ENCODE assay signal across 8 cellular contexts in the genomic region with DNA sequence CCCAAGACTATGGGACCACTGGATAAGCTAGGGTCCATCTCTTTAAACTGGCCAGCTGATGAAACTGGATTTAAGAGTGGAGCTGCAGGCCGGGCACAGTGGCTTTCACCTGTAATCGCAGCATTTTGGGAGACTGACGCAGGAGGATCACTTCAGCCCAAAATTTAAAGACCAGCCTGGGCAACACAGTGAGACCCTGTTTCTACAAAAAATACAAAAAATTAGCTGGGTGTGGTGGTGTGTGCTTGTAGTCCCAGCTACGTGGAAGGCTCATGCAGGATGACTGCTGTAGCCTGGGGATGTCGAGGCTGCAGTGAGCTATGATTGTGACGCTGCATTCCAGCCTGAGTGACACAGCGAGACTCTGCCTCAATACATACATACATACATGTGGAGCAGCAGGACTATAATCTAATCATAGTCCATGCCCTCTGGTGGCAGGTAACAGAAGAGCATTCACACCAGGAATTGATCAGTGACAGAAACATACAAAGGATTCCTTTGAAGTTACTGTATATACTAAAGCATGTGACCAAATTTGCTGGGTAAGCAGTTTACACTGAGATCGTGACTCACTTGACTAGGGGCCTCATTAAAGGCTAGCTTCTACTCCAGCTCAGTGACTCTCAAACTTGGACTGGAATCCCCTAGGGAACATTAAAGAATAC.
A peak's percentile ranks its signal among the peaks of the same experiment; 100 is the strongest.
DNase-seq lines count a peak whose midpoint lies in the region; ATAC-seq, FAIRE-seq and TF ChIP-seq lines count a peak whose summit lies in the region.

No MANE protein-coding gene starts in this region.

- intact Hi-C loops in mammary epithelial cell (cut with micrococcal nuclease): loop anchor here (1.0 to 2.0 kb wide), 3 partner anchors 78 to 274 kb away; no protein-coding TSS in a partner anchor

- no peak overlapping the region for H2BK15ac ChIP-seq in mesendoderm (replicated peaks; ENCODE audit: low read depth)

- no peak overlapping the region for H2BK120ac ChIP-seq in mesendoderm (ENCODE audit: low read depth, low read length)

- BruUV-seq in mammary epithelial cell (replicated peaks; lab: Mats Ljungman, UMichigan): no TSS peak

- in situ Hi-C loops in mammary epithelial cell (cut with MboI; ENCODE audit: low sequenced_read_pairs in 2 of 2): no loop called here

- no peaks in the 10 kb centered on the region for H3K79me1 ChIP-seq in mesendoderm (ENCODE audit: low read length)

- no peak overlapping the region for H3K9ac ChIP-seq in mammary epithelial cell (ENCODE audit: insufficient read depth, low read length)
- no peak overlapping the region for H3K9ac ChIP-seq in mesendoderm (ENCODE audit: low read length)

- no peak overlapping the region for H4K8ac ChIP-seq in mesendoderm (ENCODE audit: low read depth, low read length)

- dilution Hi-C loops in mammary epithelial cell (cut with HindIII; ENCODE audit: low sequenced_read_pairs): no loop called here

- H3K56ac ChIP-seq in mesendoderm (ENCODE audit: low read length): no peak overlapping the region

- H3K4me1 ChIP-seq in mammary epithelial cell (ENCODE audit: insufficient read depth, low read length) (peaks cover 4% of the 10 kb centered on the region), mesendoderm (ENCODE audit: control insufficient read depth, low read depth, low read length) (no peaks in the 10 kb centered on the region)

- H3K36me3 ChIP-seq in mammary epithelial cell (ENCODE audit: insufficient read depth, low read length): no peaks in the 10 kb centered on the region
- no peaks in the 10 kb centered on the region for H3K36me3 ChIP-seq in mesendoderm (ENCODE audit: control insufficient read depth, insufficient read depth, low read length)

- ATAC-seq in HG03354 (IDR thresholded peaks at IDR 0.05; ENCODE audit: poor library complexity, severe bottlenecking, unreplicated experiment): no peak
- no peak for ATAC-seq in GM21515 (IDR thresholded peaks at IDR 0.05; ENCODE audit: unreplicated experiment)

- H3K27me3 ChIP-seq in mammary epithelial cell (ENCODE audit: insufficient read depth, low read length) (no peaks in the 10 kb centered on the region), mesendoderm (ENCODE audit: insufficient read depth, low read length, poor library complexity) (no peaks in the 10 kb centered on the region)

- WGBS in mammary epithelial cell (ENCODE audit: low coverage, missing lambda C conversion rate): 90% methylated on average over 8 of the region's 8 CpGs
- WGBS in mesendoderm (ENCODE audit: extremely low coverage, insufficient coverage, low lambda C conversion rate): no CpG with 5 or more reads among the region's 8 CpGs

- no peak overlapping the region for H3K4ac ChIP-seq in mesendoderm (ENCODE audit: low read depth, low read length)

- TF ChIP-seq POLR2A in GM12891 (IDR thresholded peaks at IDR 0.05; ENCODE audit: low read depth, low read length): no peak

- no peak overlapping the region for H2BK5ac ChIP-seq in mesendoderm (ENCODE audit: low read length)

- H3K4me2 ChIP-seq in mammary epithelial cell (ENCODE audit: insufficient read depth, low read depth, low read length) (no peak overlapping the region), mesendoderm (ENCODE audit: low read length) (no peak overlapping the region)

- no peaks in the 10 kb centered on the region for H3K9me3 ChIP-seq in mammary epithelial cell (replicated peaks; ENCODE audit: insufficient read depth, low read length)

- H3K4me3 ChIP-seq in mammary epithelial cell (replicated peaks in 1 of 3; ENCODE audit: insufficient read depth in 1 of 3, low read depth in 2 of 3, low read length in 3 of 3) (no peak overlapping the region), mesendoderm (ENCODE audit: low read length) (no peak overlapping the region)

- H3K79me2 ChIP-seq in mammary epithelial cell (ENCODE audit: insufficient read depth, low read length): no peaks in the 10 kb centered on the region
- no peaks in the 10 kb centered on the region for H3K79me2 ChIP-seq in mesendoderm (ENCODE audit: control insufficient read depth, insufficient read depth, low read length)

- H3K27ac ChIP-seq in mammary epithelial cell (ENCODE audit: insufficient read depth, low read depth, low read length) (no peak overlapping the region), mesendoderm (ENCODE audit: low read depth, low read length) (no peak overlapping the region)

- H2AK5ac ChIP-seq in mesendoderm (ENCODE audit: low read length): no peak overlapping the region

- CTCF ChIA-PET in mammary epithelial cell (lab: Charles Lee; ENCODE audit: low non-redundant PET): interaction anchor here (0.7 kb wide), 1 partner anchor 68 kb away, joined by 4 read pairs; no protein-coding TSS in a partner anchor

- peak; percentile 69 to 73 for TF ChIP-seq CTCF in mammary epithelial cell (conservative IDR thresholded peaks at IDR 0.05 in 1 of 2, IDR thresholded peaks at IDR 0.05 in 1 of 2; ENCODE audit: extremely low read depth in 1 of 2, insufficient read depth in 1 of 2, low read depth in 1 of 2, low read length in 2 of 2)

- no peak overlapping the region for H3K18ac ChIP-seq in mesendoderm (ENCODE audit: low read length)

- H4K5ac ChIP-seq in mesendoderm (ENCODE audit: low read length): no peak overlapping the region

- peak; percentile 67 for DNase-seq in AG08396 (ENCODE audit: low spot score)
- DNase-seq in GM12891 (ENCODE audit: insufficient read length, low spot score): no peak
- peak; percentile 67 for DNase-seq in NCI-H82 (lab: John Stamatoyannopoulos, UW)
- peak; percentile 77 for DNase-seq in mammary epithelial cell
- DNase-seq in mesendoderm: peak; percentile 81
- DNase-seq in NCI-H187 treated with DMSO at 0.1 percent for 48 hours (lab: John Stamatoyannopoulos, UW): no peak

- no peak overlapping the region for H3K23ac ChIP-seq in mesendoderm (ENCODE audit: low read length)

- H4K20me1 ChIP-seq in mammary epithelial cell (ENCODE audit: insufficient read depth, low read length): no peaks in the 10 kb centered on the region

- H2AFZ ChIP-seq in mammary epithelial cell (ENCODE audit: low read depth, low read length): no peak overlapping the region

- FAIRE-seq in GM12891 (lab: Jason Lieb, UNC): peak; percentile 81

TF ChIP-seq in GM12891, 5 proteins besides CTCF, POLR2A, EP300 and RAD21:
- TF ChIP-seq POLR2AphosphoS5 (IDR thresholded peaks at IDR 0.05; ENCODE audit: low read depth, low read length): no peak
- TF ChIP-seq PAX5 (IDR thresholded peaks at IDR 0.05; ENCODE audit: insufficient read depth, low read length, severe bottlenecking): no peak

Comparison
In these comparisons a context has a peak if more than half of its experiments do, and no peak if none do; other contexts are left out.
1. DNase-seq: peak in AG08396 (single experiment), NCI-H82 (single experiment), mammary epithelial cell (single experiment) and mesendoderm (single experiment); none in GM12891 (single experiment) and NCI-H187 treated with DMSO at 0.1 percent for 48 hours (single experiment).